Comparison of ENCODE assay signal across 1 cellular context in the genomic region with DNA sequence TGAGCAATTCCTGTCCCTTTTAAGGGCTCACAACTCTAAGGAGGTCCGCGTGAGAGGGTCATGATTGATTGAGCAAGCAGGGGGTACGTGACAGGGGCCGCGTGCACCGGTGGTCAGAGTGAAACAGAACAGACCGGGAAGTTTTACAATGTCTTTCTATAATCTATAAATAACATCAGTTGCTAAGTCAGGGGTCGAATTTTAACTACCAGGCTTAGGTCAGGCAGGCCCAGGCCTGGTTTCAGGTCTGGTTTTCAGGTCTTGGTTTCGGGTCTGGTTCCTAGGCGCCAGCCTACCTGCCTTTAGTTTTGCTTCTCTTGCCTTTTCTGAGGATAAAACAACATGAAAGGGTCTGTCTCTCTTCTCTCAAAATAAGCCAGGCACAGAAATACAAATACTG.
TF ChIP-seq lines count a peak whose summit lies in the region.

No MANE protein-coding gene starts in this region.

TF ChIP-seq in GM23338, 12 proteins besides CTCF, POLR2A, EP300 and RAD21 (continued from another document):
- TF ChIP-seq, protein P1, sequence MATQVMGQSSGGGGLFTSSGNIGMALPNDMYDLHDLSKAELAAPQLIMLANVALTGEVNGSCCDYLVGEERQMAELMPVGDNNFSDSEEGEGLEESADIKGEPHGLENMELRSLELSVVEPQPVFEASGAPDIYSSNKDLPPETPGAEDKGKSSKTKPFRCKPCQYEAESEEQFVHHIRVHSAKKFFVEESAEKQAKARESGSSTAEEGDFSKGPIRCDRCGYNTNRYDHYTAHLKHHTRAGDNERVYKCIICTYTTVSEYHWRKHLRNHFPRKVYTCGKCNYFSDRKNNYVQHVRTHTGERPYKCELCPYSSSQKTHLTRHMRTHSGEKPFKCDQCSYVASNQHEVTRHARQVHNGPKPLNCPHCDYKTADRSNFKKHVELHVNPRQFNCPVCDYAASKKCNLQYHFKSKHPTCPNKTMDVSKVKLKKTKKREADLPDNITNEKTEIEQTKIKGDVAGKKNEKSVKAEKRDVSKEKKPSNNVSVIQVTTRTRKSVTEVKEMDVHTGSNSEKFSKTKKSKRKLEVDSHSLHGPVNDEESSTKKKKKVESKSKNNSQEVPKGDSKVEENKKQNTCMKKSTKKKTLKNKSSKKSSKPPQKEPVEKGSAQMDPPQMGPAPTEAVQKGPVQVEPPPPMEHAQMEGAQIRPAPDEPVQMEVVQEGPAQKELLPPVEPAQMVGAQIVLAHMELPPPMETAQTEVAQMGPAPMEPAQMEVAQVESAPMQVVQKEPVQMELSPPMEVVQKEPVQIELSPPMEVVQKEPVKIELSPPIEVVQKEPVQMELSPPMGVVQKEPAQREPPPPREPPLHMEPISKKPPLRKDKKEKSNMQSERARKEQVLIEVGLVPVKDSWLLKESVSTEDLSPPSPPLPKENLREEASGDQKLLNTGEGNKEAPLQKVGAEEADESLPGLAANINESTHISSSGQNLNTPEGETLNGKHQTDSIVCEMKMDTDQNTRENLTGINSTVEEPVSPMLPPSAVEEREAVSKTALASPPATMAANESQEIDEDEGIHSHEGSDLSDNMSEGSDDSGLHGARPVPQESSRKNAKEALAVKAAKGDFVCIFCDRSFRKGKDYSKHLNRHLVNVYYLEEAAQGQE (IDR thresholded peaks at IDR 0.05; ENCODE audit: unreplicated experiment) = no peak
- no peak for TF ChIP-seq NANOG (IDR thresholded peaks at IDR 0.05; ENCODE audit: borderline replicate concordance)
- TF ChIP-seq, protein P2, sequence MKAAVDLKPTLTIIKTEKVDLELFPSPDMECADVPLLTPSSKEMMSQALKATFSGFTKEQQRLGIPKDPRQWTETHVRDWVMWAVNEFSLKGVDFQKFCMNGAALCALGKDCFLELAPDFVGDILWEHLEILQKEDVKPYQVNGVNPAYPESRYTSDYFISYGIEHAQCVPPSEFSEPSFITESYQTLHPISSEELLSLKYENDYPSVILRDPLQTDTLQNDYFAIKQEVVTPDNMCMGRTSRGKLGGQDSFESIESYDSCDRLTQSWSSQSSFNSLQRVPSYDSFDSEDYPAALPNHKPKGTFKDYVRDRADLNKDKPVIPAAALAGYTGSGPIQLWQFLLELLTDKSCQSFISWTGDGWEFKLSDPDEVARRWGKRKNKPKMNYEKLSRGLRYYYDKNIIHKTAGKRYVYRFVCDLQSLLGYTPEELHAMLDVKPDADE (IDR thresholded peaks at IDR 0.05) = no peak
- TF ChIP-seq JUNB (IDR thresholded peaks at IDR 0.05; ENCODE audit: unreplicated experiment) = no peak
- TF ChIP-seq, protein P3, sequence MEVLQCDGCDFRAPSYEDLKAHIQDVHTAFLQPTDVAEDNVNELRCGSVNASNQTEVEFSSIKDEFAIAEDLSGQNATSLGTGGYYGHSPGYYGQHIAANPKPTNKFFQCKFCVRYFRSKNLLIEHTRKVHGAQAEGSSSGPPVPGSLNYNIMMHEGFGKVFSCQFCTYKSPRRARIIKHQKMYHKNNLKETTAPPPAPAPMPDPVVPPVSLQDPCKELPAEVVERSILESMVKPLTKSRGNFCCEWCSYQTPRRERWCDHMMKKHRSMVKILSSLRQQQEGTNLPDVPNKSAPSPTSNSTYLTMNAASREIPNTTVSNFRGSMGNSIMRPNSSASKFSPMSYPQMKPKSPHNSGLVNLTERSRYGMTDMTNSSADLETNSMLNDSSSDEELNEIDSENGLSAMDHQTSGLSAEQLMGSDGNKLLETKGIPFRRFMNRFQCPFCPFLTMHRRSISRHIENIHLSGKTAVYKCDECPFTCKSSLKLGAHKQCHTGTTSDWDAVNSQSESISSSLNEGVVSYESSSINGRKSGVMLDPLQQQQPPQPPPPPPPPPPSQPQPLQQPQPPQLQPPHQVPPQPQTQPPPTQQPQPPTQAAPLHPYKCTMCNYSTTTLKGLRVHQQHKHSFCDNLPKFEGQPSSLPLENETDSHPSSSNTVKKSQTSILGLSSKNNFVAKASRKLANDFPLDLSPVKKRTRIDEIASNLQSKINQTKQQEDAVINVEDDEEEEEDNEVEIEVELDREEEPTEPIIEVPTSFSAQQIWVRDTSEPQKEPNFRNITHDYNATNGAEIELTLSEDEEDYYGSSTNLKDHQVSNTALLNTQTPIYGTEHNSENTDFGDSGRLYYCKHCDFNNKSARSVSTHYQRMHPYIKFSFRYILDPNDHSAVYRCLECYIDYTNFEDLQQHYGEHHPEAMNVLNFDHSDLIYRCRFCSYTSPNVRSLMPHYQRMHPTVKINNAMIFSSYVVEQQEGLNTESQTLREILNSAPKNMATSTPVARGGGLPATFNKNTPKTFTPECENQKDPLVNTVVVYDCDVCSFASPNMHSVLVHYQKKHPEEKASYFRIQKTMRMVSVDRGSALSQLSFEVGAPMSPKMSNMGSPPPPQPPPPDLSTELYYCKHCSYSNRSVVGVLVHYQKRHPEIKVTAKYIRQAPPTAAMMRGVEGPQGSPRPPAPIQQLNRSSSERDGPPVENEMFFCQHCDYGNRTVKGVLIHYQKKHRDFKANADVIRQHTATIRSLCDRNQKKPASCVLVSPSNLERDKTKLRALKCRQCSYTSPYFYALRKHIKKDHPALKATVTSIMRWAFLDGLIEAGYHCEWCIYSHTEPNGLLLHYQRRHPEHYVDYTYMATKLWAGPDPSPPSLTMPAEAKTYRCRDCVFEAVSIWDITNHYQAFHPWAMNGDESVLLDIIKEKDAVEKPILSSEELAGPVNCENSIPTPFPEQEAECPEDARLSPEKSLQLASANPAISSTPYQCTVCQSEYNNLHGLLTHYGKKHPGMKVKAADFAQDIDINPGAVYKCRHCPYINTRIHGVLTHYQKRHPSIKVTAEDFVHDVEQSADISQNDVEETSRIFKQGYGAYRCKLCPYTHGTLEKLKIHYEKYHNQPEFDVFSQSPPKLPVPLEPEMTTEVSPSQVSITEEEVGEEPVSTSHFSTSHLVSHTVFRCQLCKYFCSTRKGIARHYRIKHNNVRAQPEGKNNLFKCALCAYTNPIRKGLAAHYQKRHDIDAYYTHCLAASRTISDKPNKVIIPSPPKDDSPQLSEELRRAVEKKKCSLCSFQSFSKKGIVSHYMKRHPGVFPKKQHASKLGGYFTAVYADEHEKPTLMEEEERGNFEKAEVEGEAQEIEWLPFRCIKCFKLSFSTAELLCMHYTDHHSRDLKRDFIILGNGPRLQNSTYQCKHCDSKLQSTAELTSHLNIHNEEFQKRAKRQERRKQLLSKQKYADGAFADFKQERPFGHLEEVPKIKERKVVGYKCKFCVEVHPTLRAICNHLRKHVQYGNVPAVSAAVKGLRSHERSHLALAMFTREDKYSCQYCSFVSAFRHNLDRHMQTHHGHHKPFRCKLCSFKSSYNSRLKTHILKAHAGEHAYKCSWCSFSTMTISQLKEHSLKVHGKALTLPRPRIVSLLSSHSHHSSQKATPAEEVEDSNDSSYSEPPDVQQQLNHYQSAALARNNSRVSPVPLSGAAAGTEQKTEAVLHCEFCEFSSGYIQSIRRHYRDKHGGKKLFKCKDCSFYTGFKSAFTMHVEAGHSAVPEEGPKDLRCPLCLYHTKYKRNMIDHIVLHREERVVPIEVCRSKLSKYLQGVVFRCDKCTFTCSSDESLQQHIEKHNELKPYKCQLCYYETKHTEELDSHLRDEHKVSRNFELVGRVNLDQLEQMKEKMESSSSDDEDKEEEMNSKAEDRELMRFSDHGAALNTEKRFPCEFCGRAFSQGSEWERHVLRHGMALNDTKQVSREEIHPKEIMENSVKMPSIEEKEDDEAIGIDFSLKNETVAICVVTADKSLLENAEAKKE (CRISPR knock-in tag; IDR thresholded peaks at IDR 0.05) = no peak
- TF ChIP-seq POLR2AphosphoS5 (IDR thresholded peaks at IDR 0.05; ENCODE audit: low read depth) = no peak
